ENCODE assay signal across 20 cellular contexts in genomic region chr7:66950763-66951162, GRCh38. TPM values are rescaled to one million over a fixed set of nuclear protein-coding genes. Genes with fewer than 3 reads are reported as not detected.
A peak's percentile ranks its signal among the peaks of the same experiment; 100 is the strongest.
DNase-seq lines count a peak whose midpoint lies in the region; ATAC-seq and TF ChIP-seq lines count a peak whose summit lies in the region.
"Had no signal": no experiment of that assay in that cellular context is flagged by ENCODE, and none has a peak within 500 bp of the region (broad histone marks: within the 10 kb centered on the region; RNA-seq: fewer than 3 reads in every experiment).

No MANE protein-coding gene starts in this region.

- intact Hi-C loops in dorsolateral prefrontal cortex (cut with DNase I), result no loop called here

- in situ Hi-C loops in KBM-7 (cut with MboI; ENCODE audit: low pct_unique_long_range_greater_than_20kb, low sequenced_read_pairs), result no loop called here

- peak overlapping the region in 3 of 59 donors; percentile 3 to 8 (median 4) for H3K4me3 ChIP-seq in dorsolateral prefrontal cortex
- H3K4me3 ChIP-seq: right atrium auricular region, tibial nerve had no signal

- ATAC-seq in GM21381 (IDR thresholded peaks at IDR 0.05; ENCODE audit: unreplicated experiment), result no peak
- ATAC-seq: natural killer cell had no signal

- TF ChIP-seq CTCF in dorsolateral prefrontal cortex (IDR thresholded peaks at IDR 0.05 in 54 of 56, conservative IDR thresholded peaks at IDR 0.05 in 2 of 56; ENCODE audit: low read depth in 1 of 56, partially characterized antibody in 56 of 56), result peak in 48 of 56 donors; percentile 16 to 67 (median 40)

- peak; percentile 75 for DNase-seq in NCI-H82 (lab: John Stamatoyannopoulos, UW)
- no peak for DNase-seq in NCI-H82 treated with DMSO at 0.1 percent for 48 hours (lab: John Stamatoyannopoulos, UW; ENCODE audit: unreplicated experiment)
- peak; percentile 14 to 92 (median 83) for DNase-seq in dorsolateral prefrontal cortex
- peak; percentile 26 for DNase-seq in middle frontal gyrus (ENCODE audit: extremely low spot score, low spot score)
- peak; percentile 85 for DNase-seq in superior temporal gyrus (ENCODE audit: extremely low spot score)
- no peak for DNase-seq in KBM-7
- DNase-seq in DMS 273 (lab: John Stamatoyannopoulos, UW; ENCODE audit: unreplicated experiment), result no peak
- DNase-seq: activated CD4-positive, alpha-beta memory T cell treated with anti-CD3 and anti-CD28 coated beads, Interleukin-2, amount 10 ng/mL, durations not matched to agents 7 days and 5 days; DND-41; natural killer cell; NCI-H2081; NCI-H526 treated with DMSO at 0.1 percent for 48 hours; stimulated activated CD4-positive, alpha-beta T cell treated with anti-CD3 and anti-CD28 coated beads, Interleukin-2, amount 100 ng/mL, for 48 hours; stimulated activated CD8-positive, alpha-beta memory T cell treated with anti-CD3 and anti-CD28 coated beads, Interleukin-4, amount 100 ng/mL, for 48 hours; SW 1271 had no signal

- H3K27me3 ChIP-seq in dorsolateral prefrontal cortex, result no peaks in the 10 kb centered on the region
- H3K27me3 ChIP-seq: right atrium auricular region, tibial nerve had no signal

- peak overlapping the region in 55 of 59 donors; percentile 22 to 89 (median 74) for H3K27ac ChIP-seq in dorsolateral prefrontal cortex
- H3K27ac ChIP-seq: 22Rv1, C4-2B, right atrium auricular region, tibial nerve had no signal

RNA-seq across cellular contexts. Expression of gene TMEM248, which starts 29.7 kb away (rescaled TPM):
- total RNA-seq in dorsolateral prefrontal cortex, result 100 to 1,000 TPM in 4 of 120 experiments, 10 to 100 TPM in 116; 55.9 to 106 (median 78.3) TPM

RNA-seq across cellular contexts. Expression of gene SBDS, which starts 44.6 kb away (rescaled TPM):
- 100 to 1,000 TPM in 113 of 120 experiments, 10 to 100 TPM in 7; 79.9 to 191 (median 126) TPM for total RNA-seq in dorsolateral prefrontal cortex

RNA-seq across cellular contexts. Expression of gene TYW1, which starts 45.9 kb away (rescaled TPM):
- total RNA-seq in dorsolateral prefrontal cortex, result 10 to 100 TPM; 10.4 to 25.9 (median 17.2) TPM

Comparison
In these comparisons a context has a peak if more than half of its experiments do, and no peak if none do; other contexts are left out.
1. DNase-seq: peak in NCI-H82 (single experiment), dorsolateral prefrontal cortex (10 of 10), middle frontal gyrus (single experiment) and superior temporal gyrus (single experiment); none in NCI-H82 treated with DMSO at 0.1 percent for 48 hours (single experiment), KBM-7 (single experiment) and DMS 273 (single experiment).